In genomic region chr14:54490448-54490805, GRCh38 we compare ENCODE assay signal across 13 cellular contexts. TPM values are rescaled to one million over a fixed set of nuclear protein-coding genes. Genes with fewer than 3 reads are reported as not detected.
DNase-seq lines count a peak whose midpoint lies in the region; ATAC-seq and TF ChIP-seq lines count a peak whose summit lies in the region.
"Had no signal": no experiment of that assay in that cellular context is flagged by ENCODE, and none has a peak within 500 bp of the region (broad histone marks: within the 10 kb centered on the region; RNA-seq: fewer than 3 reads in every experiment).

No MANE protein-coding gene starts in this region.

- peak overlapping the region; percentile 97; the same call in 1 of the 2 replicates for H2AFZ ChIP-seq in OCI-LY7 (ENCODE audit: low read length)

- H3K4me1 ChIP-seq in OCI-LY7 (ENCODE audit: insufficient read depth, low read length, poor library complexity, severe bottlenecking): peaks cover 36% of the 10 kb centered on the region
- H3K4me1 ChIP-seq in uterus: no peaks in the 10 kb centered on the region

- intact Hi-C loops in OCI-LY7 (cut with micrococcal nuclease; ENCODE audit: unreplicated experiment): no loop called here
- intact Hi-C loops in uterus (cut with DNase I; ENCODE audit: low total_unique reads): no loop called here

- H4K20me1 ChIP-seq in OCI-LY7 (ENCODE audit: insufficient read depth, low read length): 0 out of 2 replicates have a peak, but pooled peaks cover 4% of the 10 kb centered on the region

- H3K9me3 ChIP-seq in OCI-LY7 (ENCODE audit: low read length): no peaks in the 10 kb centered on the region
- H3K9me3 ChIP-seq in uterus: no peaks in the 10 kb centered on the region

- H3K4me2 ChIP-seq in OCI-LY7 (ENCODE audit: low read length): 0 out of 2 replicates have a peak overlapping the region, but pooled peaks have one; percentile 88

- no peak overlapping the region for H3K4me3 ChIP-seq in OCI-LY7 (ENCODE audit: low read depth, low read length, poor library complexity, severe bottlenecking)
- H3K4me3 ChIP-seq in uterus: no peak overlapping the region

- TF ChIP-seq POLR2A in uterus (IDR thresholded peaks at IDR 0.05) (no peak), GM18505 (IDR thresholded peaks at IDR 0.05; ENCODE audit: borderline replicate concordance, extremely low read depth, insufficient read depth, insufficient read length) (no peak)

- H3K36me3 ChIP-seq in OCI-LY7 (ENCODE audit: insufficient read depth, low read length) (0 out of 2 replicates have a peak, but pooled peaks cover 5% of the 10 kb centered on the region), uterus (no peaks in the 10 kb centered on the region)

- no peak for TF ChIP-seq CTCF in C4-2B (conservative IDR thresholded peaks at IDR 0.05)
- no peak for TF ChIP-seq CTCF in OCI-LY7 (conservative IDR thresholded peaks at IDR 0.05; ENCODE audit: low read length)
- no peak for TF ChIP-seq CTCF in uterus (IDR thresholded peaks at IDR 0.05)

- peaks cover 40% of the 10 kb centered on the region for H3K79me2 ChIP-seq in OCI-LY7 (ENCODE audit: insufficient read depth, low read depth, low read length)

- CTCF ChIA-PET in OCI-LY7 (lab: Charles Lee; ENCODE audit: unreplicated experiment): interaction anchor here (0.8 kb wide), 1 partner anchor 93 kb away, joined by 3 read pairs; no protein-coding TSS in a partner anchor

- H3K9me2 ChIP-seq in OCI-LY7 (ENCODE audit: insufficient read depth, low read length): no peaks in the 10 kb centered on the region

- DNase-seq in EL: peak; percentile 23
- no peak for DNase-seq in OCI-LY7 (ENCODE audit: low spot score)
- DNase-seq in islet precursor cell: peak; percentile 73
- no peak for DNase-seq in uterus
- DNase-seq: activated CD4-positive, alpha-beta T cell treated with anti-CD3 and anti-CD28 coated beads, Interleukin-2, amount 50 U/mL, for 4 hours; anterior cingulate cortex; C1 segment of cervical spinal cord; NCI-H446 treated with DMSO at 0.1 percent for 48 hours; RPMI8226 had no signal

- no peaks in the 10 kb centered on the region for H3K27me3 ChIP-seq in uterus

- ATAC-seq in GM18505 (IDR thresholded peaks at IDR 0.05; ENCODE audit: unreplicated experiment) (no peak), HG02623 (IDR thresholded peaks at IDR 0.05; ENCODE audit: unreplicated experiment) (no peak)
- ATAC-seq: HepG2 had no signal

- POLR2A ChIA-PET in OCI-LY7 (lab: Charles Lee): interaction anchor here (0.5 to 9.3 kb wide), 7 partner anchors 12 to 428 kb away, joined by 3 to 75 read pairs (median 3); partner anchors contain the start of genes CDKN3 and CGRRF1

- H3K27ac ChIP-seq in C4-2B (peak overlapping the region; percentile 97; the same call in 1 of the 2 replicates), OCI-LY7 (ENCODE audit: low read depth, low read length, poor library complexity, severe bottlenecking) (no peak overlapping the region), uterus (peak overlapping the region in 1 of 2 donors; percentile 94)

- BruUV-seq in OCI-LY7 (replicated peaks; lab: Mats Ljungman, UMichigan): no TSS peak

RNA-seq across cellular contexts. Expression of gene GMFB, which starts 1.6 kb away (rescaled TPM):
- total RNA-seq in OCI-LY7 (2014; rRNA removed; shearing (Covaris generic)): 45.7 and 61.3 TPM in 2 replicates
- total RNA-seq in OCI-LY7 (2022) (81.7 and 82.2 TPM in 2 replicates), uterus (100 to 1,000 TPM in 1 of 4 donors, 10 to 100 TPM in 3; 39.5 to 169 (median 45.7) TPM)

RNA-seq across cellular contexts. Expression of gene CGRRF1, which starts 19.3 kb away (rescaled TPM):
- total RNA-seq in OCI-LY7 (2014; rRNA removed; shearing (Covaris generic)): 8.4 and 10.0 TPM in 2 replicates
- total RNA-seq in OCI-LY7 (2022) (11.8 and 13.4 TPM in 2 replicates), uterus (10 to 100 TPM; 32.1 to 50.2 (median 33.7) TPM)

RNA-seq across cellular contexts. Expression of gene CNIH1, which starts 49.3 kb away (rescaled TPM):
- total RNA-seq in OCI-LY7 (2014; rRNA removed; shearing (Covaris generic)): 18.7 and 29.7 TPM in 2 replicates
- total RNA-seq in OCI-LY7 (2022) (96.6 and 109 TPM in 2 replicates), uterus (100 to 1,000 TPM in 3 of 4 donors, 10 to 100 TPM in 1; 18.7 to 177 (median 142) TPM)

Comparison
In these comparisons a context has a peak if more than half of its experiments do, and no peak if none do; other contexts are left out.
1. DNase-seq: peak in EL (single experiment) and islet precursor cell (single experiment); none in OCI-LY7 (single experiment) and uterus (0 of 2).